In genomic region chr12:70880744-70881143, GRCh38 we compare ENCODE assay signal across 28 cellular contexts. TPM values are rescaled to one million over a fixed set of nuclear protein-coding genes. Genes with fewer than 3 reads are reported as not detected.
"Had no signal": no experiment of that assay in that cellular context is flagged by ENCODE, and none has a peak within 500 bp of the region (broad histone marks: within the 10 kb centered on the region; RNA-seq: fewer than 3 reads in every experiment).

No MANE protein-coding gene starts in this region.

- H2AFZ ChIP-seq: hepatocyte had no signal

- H3K79me2 ChIP-seq: hepatocyte had no signal

- ATAC-seq: effector memory CD8-positive, alpha-beta T cell; esophagus mucosa; gastroesophageal sphincter; heart left ventricle; left colon; left lobe of liver; lower lobe of right lung; mucosa of descending colon had no signal

- H3K27ac ChIP-seq: colonic mucosa, epithelial cell of prostate, esophagus squamous epithelium, gastroesophageal sphincter, heart left ventricle, hepatocyte, left ventricle myocardium inferior, lower lobe of right lung had no signal

- H3K4me3 ChIP-seq: colonic mucosa, esophagus squamous epithelium, gastroesophageal sphincter, heart left ventricle, hepatocyte, left ventricle myocardium inferior, lower lobe of right lung, mucosa of descending colon had no signal

- FAIRE-seq: endometrium, frontal cortex, kidney had no signal

- H3K36me3 ChIP-seq: colonic mucosa, esophagus squamous epithelium, gastroesophageal sphincter, heart left ventricle, left ventricle myocardium inferior, lower lobe of right lung had no signal

- H3K9me3 ChIP-seq: colonic mucosa, esophagus squamous epithelium, heart left ventricle, lower lobe of right lung, mucosa of descending colon had no signal

- DNase-seq: colonic mucosa; cortex of kidney; effector CD8-positive, alpha-beta T cell; effector memory CD8-positive, alpha-beta T cell; endodermal cell; erythroblast; esophagus squamous epithelium; foreskin fibroblast; heart left ventricle; hypothalamus; immature natural killer cell; islet precursor cell; kidney; kidney glomerular epithelial cell; left colon; left ventricle myocardium inferior; lower lobe of right lung; mesenchymal stem cell; mucosa of descending colon; naive B cell had no signal

- H3K4me2 ChIP-seq: hepatocyte had no signal

- H3K4me1 ChIP-seq: colonic mucosa, esophagus squamous epithelium, gastroesophageal sphincter, heart left ventricle, left ventricle myocardium inferior, lower lobe of right lung had no signal

- H3K27me3 ChIP-seq: colonic mucosa, esophagus squamous epithelium, gastroesophageal sphincter, heart left ventricle, hepatocyte had no signal

RNA-seq across cellular contexts. Expression of gene PTPRR, which starts 39.8 kb away (rescaled TPM):
- total RNA-seq: esophagus mucosa, left lobe of liver, lung microvascular endothelial cell had no signal
